In the genomic region with DNA sequence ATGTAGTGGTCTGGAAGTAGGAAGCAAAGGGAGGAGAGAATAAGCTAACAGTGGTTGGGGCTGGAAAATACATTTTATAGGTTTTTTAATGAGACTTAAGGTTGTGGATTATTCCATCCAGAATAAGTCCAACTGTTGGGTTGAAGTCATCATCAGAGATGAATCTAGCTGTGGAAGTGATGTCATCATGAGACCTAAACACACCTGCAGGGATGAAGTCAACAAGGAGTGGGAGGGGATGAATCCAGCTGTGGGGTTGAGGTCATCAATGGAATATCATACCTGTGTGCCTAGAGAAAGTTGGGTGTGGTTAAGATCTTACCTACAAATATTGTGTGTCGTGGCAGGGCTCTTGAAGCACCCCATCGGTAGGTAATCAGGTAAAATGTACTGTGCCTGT, we compare ENCODE assay signal across 18 cellular contexts.
A peak's percentile ranks its signal among the peaks of the same experiment; 100 is the strongest.
DNase-seq lines count a peak whose midpoint lies in the region; ATAC-seq, FAIRE-seq and TF ChIP-seq lines count a peak whose summit lies in the region.
"Had no signal": no experiment of that assay in that cellular context is flagged by ENCODE, and none has a peak within 500 bp of the region (broad histone marks: within the 10 kb centered on the region; RNA-seq: fewer than 3 reads in every experiment).

No MANE protein-coding gene starts in this region.

- H3K79me2 ChIP-seq in HepG2 (ENCODE audit: insufficient read depth, low read length) = no peaks in the 10 kb centered on the region
- H3K79me2 ChIP-seq in K562 (ENCODE audit: control insufficient read depth, insufficient read depth, low read length) = no peaks in the 10 kb centered on the region

- H4K20me1 ChIP-seq in HepG2 (ENCODE audit: insufficient read depth, low read length) (no peaks in the 10 kb centered on the region), K562 (replicated peaks; ENCODE audit: control insufficient read depth, insufficient read depth, low read length) (no peaks in the 10 kb centered on the region)

- in situ Hi-C loops in HepG2 (cut with HindIII; ENCODE audit: extremely low pct_ligation_motif_present, low pct_unique_long_range_greater_than_20kb) (no loop called here), K562 (cut with MboI) (no loop called here)

- intact Hi-C loops in HepG2 (cut with micrococcal nuclease; ENCODE audit: unreplicated experiment) (no loop called here), right lobe of liver (cut with DNase I) (no loop called here), K562 (cut with micrococcal nuclease) (no loop called here)

- TF ChIP-seq EP300 in HepG2 (IDR thresholded peaks at IDR 0.05; ENCODE audit: low read depth in 2 of 2, low read length in 2 of 2) (no peak), HepG2 (CRISPR knock-in tag; IDR thresholded peaks at IDR 0.05; ENCODE audit: borderline replicate concordance) (no peak), K562 (IDR thresholded peaks at IDR 0.05; ENCODE audit: low read length) (no peak)

- H3K4me2 ChIP-seq in HepG2 (ENCODE audit: low read depth, low read length) = no peak overlapping the region
- no peak overlapping the region for H3K4me2 ChIP-seq in K562 (ENCODE audit: insufficient read depth, low read length)
- H3K4me2 ChIP-seq: A549 had no signal

- DNase-seq in HepG2 (ENCODE audit: low spot score) (no peak), right lobe of liver (no peak), K562 (ENCODE audit: extremely low read depth in 1 of 4, low spot score in 3 of 4) (no peak), foreskin keratinocyte (peak in 1 of 2 donors; percentile 50), NCI-H82 treated with DMSO at 0.1 percent for 48 hours (lab: John Stamatoyannopoulos, UW; ENCODE audit: unreplicated experiment) (no peak), T-helper 2 cell (no peak)
- DNase-seq: BE2C; CD8-positive, alpha-beta T cell; COR-L47; DMS153; GF-D8 had no signal

- no peak for ATAC-seq in HepG2
- no peak for ATAC-seq in right lobe of liver
- no peak for ATAC-seq in K562
- peak; percentile 74 for ATAC-seq in foreskin keratinocyte
- no peak for ATAC-seq in GM18505 (IDR thresholded peaks at IDR 0.05; ENCODE audit: unreplicated experiment)
- ATAC-seq: A549; CD8-positive, alpha-beta T cell; HCT116 had no signal

- H3K9me3 ChIP-seq in HepG2 (ENCODE audit: low read length) (no peaks in the 10 kb centered on the region), right lobe of liver (no peaks in the 10 kb centered on the region), K562 (replicated peaks; ENCODE audit: control insufficient read depth, insufficient read depth, low read depth, low read length) (no peaks in the 10 kb centered on the region)
- H3K9me3 ChIP-seq: A549, BE2C had no signal

- H3K36me3 ChIP-seq in HepG2 (replicated peaks in 1 of 2; ENCODE audit: control insufficient read depth in 1 of 2, insufficient read depth in 2 of 2, low read length in 2 of 2) = no peaks in the 10 kb centered on the region
- H3K36me3 ChIP-seq in right lobe of liver = no peaks in the 10 kb centered on the region
- no peaks in the 10 kb centered on the region for H3K36me3 ChIP-seq in K562 (ENCODE audit: control insufficient read depth, insufficient read depth, low read length)
- H3K36me3 ChIP-seq: BE2C had no signal

- H3K4me3 ChIP-seq in HepG2 (replicated peaks in 1 of 3; ENCODE audit: insufficient read depth in 1 of 3, low read depth in 2 of 3, low read length in 3 of 3) (no peak overlapping the region), right lobe of liver (no peak overlapping the region), K562 (no peak overlapping the region)
- H3K4me3 ChIP-seq: A549 had no signal

- no peak overlapping the region for H2AFZ ChIP-seq in HepG2 (ENCODE audit: low read length)
- H2AFZ ChIP-seq in K562 (ENCODE audit: low read depth, low read length) = no peak overlapping the region

- WGBS in HepG2 (ENCODE audit: low lambda C conversion rate) = 15% methylated on average over 2 of the region's 2 CpGs
- 56% methylated on average over 2 of the region's 2 CpGs for WGBS in right lobe of liver (ENCODE audit: insufficient coverage, low coverage, low lambda C conversion rate, missing lambda C conversion rate)
- 3% methylated on average over 2 of the region's 2 CpGs for WGBS in K562 (ENCODE audit: insufficient coverage, low coverage, missing lambda C conversion rate)

- no peaks in the 10 kb centered on the region for H3K4me1 ChIP-seq in HepG2 (ENCODE audit: insufficient read depth, low read length)
- no peaks in the 10 kb centered on the region for H3K4me1 ChIP-seq in right lobe of liver
- H3K4me1 ChIP-seq in K562 (replicated peaks in 1 of 2; ENCODE audit: control insufficient read depth in 2 of 2, insufficient read depth in 2 of 2, low read length in 2 of 2) = no peaks in the 10 kb centered on the region
- H3K4me1 ChIP-seq in foreskin keratinocyte = peaks cover 5% of the 10 kb centered on the region
- H3K4me1 ChIP-seq: BE2C had no signal

- no peak for TF ChIP-seq RAD21 in HepG2 (CRISPR knock-in tag; IDR thresholded peaks at IDR 0.05)
- no peak for TF ChIP-seq RAD21 in K562 (CRISPR knock-in tag; conservative IDR thresholded peaks at IDR 0.05 in 1 of 2, IDR thresholded peaks at IDR 0.05 in 1 of 2)

- CTCF ChIA-PET in HepG2 (lab: Yijun Ruan, JAX; ENCODE audit: low intra/inter-chr PET ratio, low total read pairs) = no interaction called here
- CTCF ChIA-PET in K562 (lab: Yijun Ruan, JAX; ENCODE audit: low intra/inter-chr PET ratio) = no interaction called here

- no peaks in the 10 kb centered on the region for H3K9me1 ChIP-seq in K562 (ENCODE audit: control insufficient read depth, insufficient read depth, low read length)

- no peak for TF ChIP-seq CTCF in HepG2 (CRISPR knock-in tag; IDR thresholded peaks at IDR 0.05)
- no peak for TF ChIP-seq CTCF in right lobe of liver (IDR thresholded peaks at IDR 0.05)
- TF ChIP-seq CTCF in K562 (IDR thresholded peaks at IDR 0.05 in 2 of 3, conservative IDR thresholded peaks at IDR 0.05 in 1 of 3; ENCODE audit: insufficient read depth in 2 of 3, low read depth in 1 of 3, low read length in 3 of 3) = no peak
- no peak for TF ChIP-seq CTCF in foreskin keratinocyte (conservative IDR thresholded peaks at IDR 0.05)

- FAIRE-seq in HepG2 (lab: Jason Lieb, UNC) = no peak
- no peak for FAIRE-seq in K562 (lab: Jason Lieb, UNC)
- FAIRE-seq: A549, D721Med, GM18507, H54 had no signal

- H3K27me3 ChIP-seq in HepG2 (ENCODE audit: control insufficient read depth in 1 of 2, insufficient read depth in 2 of 2, low read length in 2 of 2) (no peaks in the 10 kb centered on the region), right lobe of liver (no peaks in the 10 kb centered on the region), K562 (ENCODE audit: control insufficient read depth in 2 of 2, insufficient read depth in 2 of 2, low read length in 2 of 2) (no peaks in the 10 kb centered on the region), foreskin keratinocyte (no peaks in the 10 kb centered on the region)
- H3K27me3 ChIP-seq: BE2C had no signal

- POLR2A ChIA-PET in HepG2 (lab: Yijun Ruan, JAX) (no interaction called here), K562 (lab: Yijun Ruan, JAX) (no interaction called here)

- H3K9ac ChIP-seq in HepG2 (ENCODE audit: insufficient read depth, low read depth, low read length) (no peak overlapping the region), K562 (ENCODE audit: insufficient read depth in 1 of 2, low read depth in 2 of 2, low read length in 2 of 2) (no peak overlapping the region)

- BruUV-seq in HepG2 (replicated peaks; lab: Mats Ljungman, UMichigan) (no TSS peak), K562 (replicated peaks; lab: Mats Ljungman, UMichigan) (no TSS peak)

- TF ChIP-seq POLR2A in HepG2 (IDR thresholded peaks at IDR 0.05; ENCODE audit: insufficient read depth in 1 of 2, low read depth in 2 of 2, low read length in 2 of 2) (no peak), right lobe of liver (IDR thresholded peaks at IDR 0.05) (no peak), K562 (conservative IDR thresholded peaks at IDR 0.05) (no peak), GM18505 (IDR thresholded peaks at IDR 0.05; ENCODE audit: borderline replicate concordance, extremely low read depth, insufficient read depth, insufficient read length) (no peak)

- H3K27ac ChIP-seq in HepG2 (ENCODE audit: extremely low read length, insufficient read depth, low read length) (no peak overlapping the region), right lobe of liver (no peak overlapping the region), K562 (ENCODE audit: extremely low read depth, low read depth, low read length) (no peak overlapping the region), foreskin keratinocyte (no peak overlapping the region)
- H3K27ac ChIP-seq: A549, C4-2B had no signal

TF ChIP-seq in HepG2, 621 proteins besides CTCF, POLR2A, EP300 and RAD21:
- TF ChIP-seq MYC (CRISPR knock-in tag; IDR thresholded peaks at IDR 0.05; ENCODE audit: borderline replicate concordance) (no peak), ATF7 (IDR thresholded peaks at IDR 0.05) (peak; percentile 78), ATF7 (CRISPR knock-in tag; IDR thresholded peaks at IDR 0.05) (no peak), CREB1 (IDR thresholded peaks at IDR 0.05) (peak; percentile 77), CREB1 (CRISPR knock-in tag; IDR thresholded peaks at IDR 0.05) (no peak)

TF ChIP-seq in K562, 482 proteins besides CTCF, POLR2A, EP300 and RAD21:
- TF ChIP-seq ATF3 (IDR thresholded peaks at IDR 0.05) (peak; percentile 15; the same call in 1 of the 2 replicates), ATF3 (CRISPR knock-in tag; conservative IDR thresholded peaks at IDR 0.05) (no peak), HNRNPH1 (optimal IDR thresholded peaks at IDR 0.05; ENCODE audit: low read depth, low read length) (no peak), SMARCA5 (IDR thresholded peaks at IDR 0.05) (no peak), TFAM (CRISPR knock-in tag; conservative IDR thresholded peaks at IDR 0.05) (no peak), MTA2 (IDR thresholded peaks at IDR 0.05; ENCODE audit: low read depth) (no peak), PKNOX1 (IDR thresholded peaks at IDR 0.05) (no peak), MTA3 (IDR thresholded peaks at IDR 0.05; ENCODE audit: borderline replicate concordance) (no peak)
TF ChIP-seq in K562: peak in this region for 1.
